ENCODE assay signal across 16 cellular contexts in genomic region chr19:49786432-49786831, GRCh38. TPM values are rescaled to one million over a fixed set of nuclear protein-coding genes. Genes with fewer than 3 reads are reported as not detected.
DNase-seq lines count a peak whose midpoint lies in the region; ATAC-seq and TF ChIP-seq lines count a peak whose summit lies in the region.
"Had no signal": no experiment of that assay in that cellular context is flagged by ENCODE, and none has a peak within 500 bp of the region (broad histone marks: within the 10 kb centered on the region; RNA-seq: fewer than 3 reads in every experiment).

No MANE protein-coding gene starts in this region.

- H3K27me3 ChIP-seq in CD8-positive, alpha-beta T cell (ENCODE audit: insufficient read depth, low read length): no peaks in the 10 kb centered on the region
- no peaks in the 10 kb centered on the region for H3K27me3 ChIP-seq in fibroblast of lung (ENCODE audit: control insufficient read depth, insufficient read depth, low read length)
- H3K27me3 ChIP-seq in neural progenitor cell: no peaks in the 10 kb centered on the region
- H3K27me3 ChIP-seq: tibial nerve had no signal

- peaks cover 2% of the 10 kb centered on the region for H3K4me1 Mint-ChIP-seq in CD8-positive, alpha-beta T cell (ENCODE audit: low read depth)
- H3K4me1 Mint-ChIP-seq in neural progenitor cell: peaks cover 11% of the 10 kb centered on the region
- no peaks in the 10 kb centered on the region for H3K4me1 Mint-ChIP-seq in activated T-cell treated with anti-CD3 and anti-CD28 coated beads, Interleukin-2, amount 50 U/mL, for 24 hours (ENCODE audit: low read depth)

- CTCF ChIA-PET in CD8-positive, alpha-beta T cell (lab: Charles Lee): interaction anchor here (0.9 kb wide), 1 partner anchor 18 kb away, joined by 3 read pairs; no protein-coding TSS in a partner anchor

- ATAC-seq in CD8-positive, alpha-beta T cell: no peak
- no peak for ATAC-seq in GM19463 (IDR thresholded peaks at IDR 0.05; ENCODE audit: unreplicated experiment)
- ATAC-seq: naive thymus-derived CD4-positive, alpha-beta T cell had no signal

- no peaks in the 10 kb centered on the region for H3F3A ChIP-seq in neural progenitor cell (ENCODE audit: low read depth)

- DNase-seq in CD8-positive, alpha-beta T cell: no peak
- DNase-seq in M059J (ENCODE audit: low read depth): peak; percentile 38
- DNase-seq in fibroblast of lung (ENCODE audit: low read depth in 2 of 2): peak; percentile 41 to 58
- no peak for DNase-seq in neural progenitor cell (ENCODE audit: low spot score)
- DNase-seq in activated T-cell treated with anti-CD3 and anti-CD28 coated beads, Interleukin-2, amount 50 U/mL, for 24 hours: no peak
- DNase-seq in ureter (ENCODE audit: low spot score): no peak
- DNase-seq in 8988T: no peak
- DNase-seq: activated CD4-positive, alpha-beta T cell treated with anti-CD3 and anti-CD28 coated beads for 48 hours; amniotic stem cell; naive thymus-derived CD4-positive, alpha-beta T cell; NCI-H1930; stimulated activated CD4-positive, alpha-beta T cell treated with anti-CD3 and anti-CD28 coated beads, Interleukin-4, amount 100 ng/mL, for 4 hours had no signal

- no peaks in the 10 kb centered on the region for H3K4me1 ChIP-seq in CD8-positive, alpha-beta T cell (ENCODE audit: insufficient read depth, low read length)
- H3K4me1 ChIP-seq in fibroblast of lung (ENCODE audit: control insufficient read depth, extremely low read depth, insufficient read depth, low read length) (peaks cover 8% of the 10 kb centered on the region), neural progenitor cell (no peaks in the 10 kb centered on the region)
- H3K4me1 ChIP-seq: HAP-1 had no signal

- H2AFZ ChIP-seq in fibroblast of lung (ENCODE audit: low read length) (no peak overlapping the region), neural progenitor cell (replicated peaks) (no peak overlapping the region)

- H3K27ac Mint-ChIP-seq in CD8-positive, alpha-beta T cell: peak overlapping the region; percentile 32
- H3K27ac Mint-ChIP-seq in neural progenitor cell: peak overlapping the region; percentile 54
- no peak overlapping the region for H3K27ac Mint-ChIP-seq in activated T-cell treated with anti-CD3 and anti-CD28 coated beads, Interleukin-2, amount 50 U/mL, for 24 hours

- intact Hi-C loops in CD8-positive, alpha-beta T cell (cut with DNase I, micrococcal nuclease): no loop called here

- no peaks in the 10 kb centered on the region for H3K27me3 Mint-ChIP-seq in CD8-positive, alpha-beta T cell (ENCODE audit: low read depth)
- H3K27me3 Mint-ChIP-seq in neural progenitor cell (ENCODE audit: insufficient read depth, low read depth): no peaks in the 10 kb centered on the region
- no peaks in the 10 kb centered on the region for H3K27me3 Mint-ChIP-seq in activated T-cell treated with anti-CD3 and anti-CD28 coated beads, Interleukin-2, amount 50 U/mL, for 24 hours
- H3K27me3 Mint-ChIP-seq: naive thymus-derived CD4-positive, alpha-beta T cell had no signal

- H3K9me3 Mint-ChIP-seq in CD8-positive, alpha-beta T cell: no peaks in the 10 kb centered on the region
- no peaks in the 10 kb centered on the region for H3K9me3 Mint-ChIP-seq in neural progenitor cell
- H3K9me3 Mint-ChIP-seq in activated T-cell treated with anti-CD3 and anti-CD28 coated beads, Interleukin-2, amount 50 U/mL, for 24 hours: no peaks in the 10 kb centered on the region
- H3K9me3 Mint-ChIP-seq: naive thymus-derived CD4-positive, alpha-beta T cell had no signal

- POLR2A ChIA-PET in CD8-positive, alpha-beta T cell (lab: Charles Lee): no interaction called here

- H3K36me3 Mint-ChIP-seq in CD8-positive, alpha-beta T cell: peaks cover 69% of the 10 kb centered on the region
- peaks cover 34% of the 10 kb centered on the region for H3K36me3 Mint-ChIP-seq in neural progenitor cell
- H3K36me3 Mint-ChIP-seq in activated T-cell treated with anti-CD3 and anti-CD28 coated beads, Interleukin-2, amount 50 U/mL, for 24 hours (ENCODE audit: low read depth): peaks cover 78% of the 10 kb centered on the region

- H3K4me3 ChIP-seq in CD8-positive, alpha-beta T cell (ENCODE audit: low read depth, low read length): no peak overlapping the region
- no peak overlapping the region for H3K4me3 ChIP-seq in fibroblast of lung (replicated peaks in 1 of 4; ENCODE audit: control extremely low read depth in 1 of 4, insufficient read depth in 1 of 4, low read depth in 3 of 4, low read length in 4 of 4)
- H3K4me3 ChIP-seq in neural progenitor cell: no peak overlapping the region
- H3K4me3 ChIP-seq: HAP-1, tibial nerve had no signal

- H3K36me3 ChIP-seq in CD8-positive, alpha-beta T cell (ENCODE audit: insufficient read depth, low read length): peaks cover 16% of the 10 kb centered on the region
- H3K36me3 ChIP-seq in fibroblast of lung (ENCODE audit: control insufficient read depth, insufficient read depth, low read length): peaks cover 26% of the 10 kb centered on the region
- H3K36me3 ChIP-seq in neural progenitor cell: no peaks in the 10 kb centered on the region

- no peak overlapping the region for H3K9ac ChIP-seq in fibroblast of lung (ENCODE audit: insufficient read depth, low read length)
- H3K9ac ChIP-seq in neural progenitor cell: no peak overlapping the region

- peaks cover 19% of the 10 kb centered on the region for H3K79me2 ChIP-seq in fibroblast of lung (ENCODE audit: control insufficient read depth, insufficient read depth, low read length)
- no peaks in the 10 kb centered on the region for H3K79me2 ChIP-seq in neural progenitor cell (ENCODE audit: low read depth)

- H3K4me2 ChIP-seq in fibroblast of lung (ENCODE audit: extremely low read depth, insufficient read depth, low read length) (peak overlapping the region; percentile 78), neural progenitor cell (no peak overlapping the region)

- no peak for TF ChIP-seq CTCF in CD8-positive, alpha-beta T cell (IDR thresholded peaks at IDR 0.05)
- no peak for TF ChIP-seq CTCF in fibroblast of lung (conservative IDR thresholded peaks at IDR 0.05 in 1 of 2, IDR thresholded peaks at IDR 0.05 in 1 of 2; ENCODE audit: low read depth in 1 of 2, low read length in 2 of 2)
- no peak for TF ChIP-seq CTCF in neural progenitor cell (IDR thresholded peaks at IDR 0.05)

- H3K9me3 ChIP-seq in CD8-positive, alpha-beta T cell (ENCODE audit: low read length): no peaks in the 10 kb centered on the region
- no peaks in the 10 kb centered on the region for H3K9me3 ChIP-seq in fibroblast of lung (ENCODE audit: control insufficient read depth, insufficient read depth, low read depth, low read length)
- H3K9me3 ChIP-seq in neural progenitor cell (ENCODE audit: low read depth): no peaks in the 10 kb centered on the region
- H3K9me3 ChIP-seq: HAP-1, tibial nerve had no signal

- H3K4me3 Mint-ChIP-seq in CD8-positive, alpha-beta T cell: no peak overlapping the region
- H3K4me3 Mint-ChIP-seq in neural progenitor cell: no peak overlapping the region
- no peak overlapping the region for H3K4me3 Mint-ChIP-seq in activated T-cell treated with anti-CD3 and anti-CD28 coated beads, Interleukin-2, amount 50 U/mL, for 24 hours
- H3K4me3 Mint-ChIP-seq: naive thymus-derived CD4-positive, alpha-beta T cell had no signal

- H4K20me1 ChIP-seq in fibroblast of lung (ENCODE audit: control insufficient read depth, extremely low read depth, insufficient read depth, low read length) (no peaks in the 10 kb centered on the region), neural progenitor cell (ENCODE audit: low read depth) (peaks cover under 1% of the 10 kb centered on the region)

- H3K27ac ChIP-seq in CD8-positive, alpha-beta T cell (ENCODE audit: low read depth, low read length): no peak overlapping the region
- H3K27ac ChIP-seq in fibroblast of lung (ENCODE audit: insufficient read depth, low read length) (peak overlapping the region; percentile 54), neural progenitor cell (no peak overlapping the region)

RNA-seq across cellular contexts. Expression of gene AP2A1, which starts 19.6 kb away (rescaled TPM):
- total RNA-seq in CD8-positive, alpha-beta T cell: 10 to 100 TPM; 26.9 to 30.2 TPM
- 74.4 and 113 TPM in 2 replicates for total RNA-seq in M059J (2014; rRNA removed; shearing (Covaris generic))
- 53.4 and 95.0 TPM in 2 replicates for total RNA-seq in fibroblast of lung
- 64.2 and 75.9 TPM in 2 replicates for polyA plus RNA-seq in fibroblast of lung
- 102 and 127 TPM in 2 replicates for polyA plus RNA-seq in fibroblast of lung (2012)
- 174 and 193 TPM in 2 replicates for polyA minus RNA-seq in fibroblast of lung (ENCODE audit: low replicate concordance)
- total RNA-seq in neural progenitor cell (ENCODE audit: low replicate concordance): 61.6 and 137 TPM in 2 replicates
- 66.6 TPM for total RNA-seq in ureter

RNA-seq across cellular contexts. Expression of gene TSKS, which starts 23.3 kb away (rescaled TPM):
- total RNA-seq in CD8-positive, alpha-beta T cell: under 1 TPM; 0.28 to 0.98 TPM
- not detected in 2 replicates for total RNA-seq in M059J (2014; rRNA removed; shearing (Covaris generic))
- 0.26 TPM in 1 of 2 replicates, not detected in the other for total RNA-seq in fibroblast of lung
- polyA plus RNA-seq in fibroblast of lung: 0.07 TPM in 1 of 2 replicates, not detected in the other
- polyA plus RNA-seq in fibroblast of lung (2012): 0.14 TPM in 1 of 2 replicates, not detected in the other
- not detected in 2 replicates for polyA minus RNA-seq in fibroblast of lung (ENCODE audit: low replicate concordance)
- 0.37 TPM in 1 of 2 replicates, not detected in the other for total RNA-seq in neural progenitor cell (ENCODE audit: low replicate concordance)
- 0.44 TPM for total RNA-seq in ureter
- total RNA-seq: frontal cortex had no signal

RNA-seq across cellular contexts. Expression of gene FUZ, which starts 26.7 kb away (rescaled TPM):
- total RNA-seq in CD8-positive, alpha-beta T cell: 10 to 100 TPM; 10.8 to 11.4 TPM
- total RNA-seq in M059J (2014; rRNA removed; shearing (Covaris generic)): 23.2 and 28.6 TPM in 2 replicates
- total RNA-seq in fibroblast of lung: 32.9 and 34.3 TPM in 2 replicates
- 8.4 and 11.4 TPM in 2 replicates for polyA plus RNA-seq in fibroblast of lung
- 11.5 and 15.3 TPM in 2 replicates for polyA plus RNA-seq in fibroblast of lung (2012)
- 4.0 and 26.6 TPM in 2 replicates for polyA minus RNA-seq in fibroblast of lung (ENCODE audit: low replicate concordance)
- 24.6 and 37.8 TPM in 2 replicates for total RNA-seq in neural progenitor cell (ENCODE audit: low replicate concordance)
- total RNA-seq in ureter: 13.0 TPM

RNA-seq across cellular contexts. Expression of gene MED25, which starts 31.7 kb away (rescaled TPM):
- total RNA-seq in CD8-positive, alpha-beta T cell: 10 to 100 TPM; 41.9 to 42.1 TPM
- total RNA-seq in M059J (2014; rRNA removed; shearing (Covaris generic)): 30.2 and 45.6 TPM in 2 replicates
- total RNA-seq in fibroblast of lung: 10.0 and 11.2 TPM in 2 replicates
- polyA plus RNA-seq in fibroblast of lung: 20.2 and 28.6 TPM in 2 replicates
- polyA plus RNA-seq in fibroblast of lung (2012): 24.2 and 29.5 TPM in 2 replicates
- polyA minus RNA-seq in fibroblast of lung (ENCODE audit: low replicate concordance): 127 and 156 TPM in 2 replicates
- total RNA-seq in neural progenitor cell (ENCODE audit: low replicate concordance): 44.9 and 54.1 TPM in 2 replicates
- 42.2 TPM for total RNA-seq in ureter

Comparison
In these comparisons a context has a peak if more than half of its experiments do, and no peak if none do; other contexts are left out.
1. DNase-seq: peak in M059J (single experiment) and fibroblast of lung (2 of 2); none in CD8-positive, alpha-beta T cell (0 of 7), neural progenitor cell (single experiment), activated T-cell treated with anti-CD3 and anti-CD28 coated beads, Interleukin-2, amount 50 U/mL, for 24 hours (single experiment), ureter (single experiment) and 8988T (single experiment).